In genomic region chr12:131831021-131831571, GRCh38 we compare ENCODE assay signal across 8 cellular contexts. TPM values are rescaled to one million over a fixed set of nuclear protein-coding genes. Genes with fewer than 3 reads are reported as not detected.
DNase-seq lines count a peak whose midpoint lies in the region; ATAC-seq and TF ChIP-seq lines count a peak whose summit lies in the region.

No MANE protein-coding gene starts in this region.

- peak in 1 of 7 experiments; percentile 52 for DNase-seq in CD8-positive, alpha-beta T cell
- DNase-seq in NCI-H1105 treated with DMSO at 0.1 percent for 48 hours (lab: John Stamatoyannopoulos, UW) (peak; percentile 66), 8988T (no peak)
- peak; percentile 27 for DNase-seq in activated naive CD8-positive, alpha-beta T cell treated with anti-CD3 and anti-CD28 coated beads for 36 hours
- DNase-seq in stimulated activated CD4-positive, alpha-beta T cell treated with anti-CD3 and anti-CD28 coated beads, Interleukin-1b, Interleukin-23, amount 100 ng/mL, for 4 hours (ENCODE audit: low read depth in 2 of 2): peak; percentile 24 to 38

- H3K27me3 ChIP-seq in CD8-positive, alpha-beta T cell (ENCODE audit: insufficient read depth, low read length): peaks cover 11% of the 10 kb centered on the region

- TF ChIP-seq CTCF in CD8-positive, alpha-beta T cell (IDR thresholded peaks at IDR 0.05): no peak

- H3K4me1 Mint-ChIP-seq in CD8-positive, alpha-beta T cell (ENCODE audit: low read depth): peaks cover 12% of the 10 kb centered on the region
- peaks cover 11% of the 10 kb centered on the region for H3K4me1 Mint-ChIP-seq in activated naive CD8-positive, alpha-beta T cell treated with anti-CD3 and anti-CD28 coated beads for 36 hours

- CTCF ChIA-PET in CD8-positive, alpha-beta T cell (lab: Charles Lee): no interaction called here

- peak; percentile 42 for ATAC-seq in CD8-positive, alpha-beta T cell
- ATAC-seq in GM21381 (IDR thresholded peaks at IDR 0.05; ENCODE audit: unreplicated experiment) (no peak), HG03354 (IDR thresholded peaks at IDR 0.05; ENCODE audit: poor library complexity, severe bottlenecking, unreplicated experiment) (no peak)

- no peaks in the 10 kb centered on the region for H3K9me3 Mint-ChIP-seq in CD8-positive, alpha-beta T cell
- H3K9me3 Mint-ChIP-seq in activated naive CD8-positive, alpha-beta T cell treated with anti-CD3 and anti-CD28 coated beads for 36 hours: no peaks in the 10 kb centered on the region

- peaks cover 25% of the 10 kb centered on the region for H3K4me1 ChIP-seq in CD8-positive, alpha-beta T cell (ENCODE audit: insufficient read depth, low read length)

- no peak overlapping the region for H3K27ac ChIP-seq in CD8-positive, alpha-beta T cell (ENCODE audit: low read depth, low read length)

- peak overlapping the region; percentile 67 for H3K4me3 Mint-ChIP-seq in CD8-positive, alpha-beta T cell
- no peak overlapping the region for H3K4me3 Mint-ChIP-seq in activated naive CD8-positive, alpha-beta T cell treated with anti-CD3 and anti-CD28 coated beads for 36 hours

- intact Hi-C loops in CD8-positive, alpha-beta T cell (cut with DNase I, micrococcal nuclease): loop anchor here in 1 of 2 experiments (10.0 kb wide), 1 partner anchor 726 kb away; no protein-coding TSS in a partner anchor

- no peak overlapping the region for H3K27ac Mint-ChIP-seq in CD8-positive, alpha-beta T cell
- no peak overlapping the region for H3K27ac Mint-ChIP-seq in activated naive CD8-positive, alpha-beta T cell treated with anti-CD3 and anti-CD28 coated beads for 36 hours

- H3K36me3 Mint-ChIP-seq in CD8-positive, alpha-beta T cell: no peaks in the 10 kb centered on the region
- no peaks in the 10 kb centered on the region for H3K36me3 Mint-ChIP-seq in activated naive CD8-positive, alpha-beta T cell treated with anti-CD3 and anti-CD28 coated beads for 36 hours

- H3K27me3 Mint-ChIP-seq in CD8-positive, alpha-beta T cell (ENCODE audit: low read depth): peaks cover 28% of the 10 kb centered on the region
- peaks cover 57% of the 10 kb centered on the region for H3K27me3 Mint-ChIP-seq in activated naive CD8-positive, alpha-beta T cell treated with anti-CD3 and anti-CD28 coated beads for 36 hours

- H3K36me3 ChIP-seq in CD8-positive, alpha-beta T cell (ENCODE audit: insufficient read depth, low read length): no peaks in the 10 kb centered on the region

- peak overlapping the region; percentile 35 for H3K4me3 ChIP-seq in CD8-positive, alpha-beta T cell (ENCODE audit: low read depth, low read length)
- H3K4me3 ChIP-seq in iPS-18c (ENCODE audit: insufficient read depth, low read depth, low read length): peak overlapping the region; percentile 69

- POLR2A ChIA-PET in CD8-positive, alpha-beta T cell (lab: Charles Lee): no interaction called here

- no peaks in the 10 kb centered on the region for H3K9me3 ChIP-seq in CD8-positive, alpha-beta T cell (ENCODE audit: low read length)
- H3K9me3 ChIP-seq in iPS-18c (ENCODE audit: control insufficient read depth, insufficient read depth, low read length): peaks cover 2% of the 10 kb centered on the region

RNA-seq across cellular contexts. Expression of gene MMP17, which starts 2.9 kb away (rescaled TPM):
- total RNA-seq in CD8-positive, alpha-beta T cell: under 1 TPM; 0.33 to 0.90 TPM
- under 1 TPM in 1 of 2 experiments, not detected in 1; 0.32 TPM for total RNA-seq in activated naive CD8-positive, alpha-beta T cell treated with anti-CD3 and anti-CD28 coated beads for 36 hours
